In genomic region chr18:76983184-76983583, GRCh38 we compare ENCODE assay signal across 8 cellular contexts.
DNase-seq lines count a peak whose midpoint lies in the region; ATAC-seq and TF ChIP-seq lines count a peak whose summit lies in the region.

No MANE protein-coding gene starts in this region.

- no peaks in the 10 kb centered on the region for H3K36me3 ChIP-seq in CD4-positive, alpha-beta memory T cell (ENCODE audit: insufficient read depth, low read length)
- H3K36me3 ChIP-seq in duodenal mucosa (ENCODE audit: control insufficient read depth in 1 of 2, insufficient read depth in 2 of 2, low read length in 2 of 2) (no peaks in the 10 kb centered on the region), lung (ENCODE audit: control insufficient read depth in 2 of 2, insufficient read depth in 2 of 2, low read length in 2 of 2) (no peaks in the 10 kb centered on the region)

- no peak overlapping the region for H3K27ac ChIP-seq in CD4-positive, alpha-beta memory T cell (ENCODE audit: low read depth, low read length)
- H3K27ac ChIP-seq in duodenal mucosa (ENCODE audit: low read depth, low read length) = no peak overlapping the region
- no peak overlapping the region for H3K27ac ChIP-seq in lung (ENCODE audit: low read depth in 1 of 2, low read length in 1 of 2)

- H3K27ac Mint-ChIP-seq in CD4-positive, alpha-beta memory T cell = peak overlapping the region in 4 of 7 donors; percentile 7 to 76 (median 21)

- peaks cover 6% of the 10 kb centered on the region for H3K4me1 ChIP-seq in CD4-positive, alpha-beta memory T cell (ENCODE audit: insufficient read depth, low read length)
- peaks cover 27 to 33% of the 10 kb centered on the region in 2 donors for H3K4me1 ChIP-seq in duodenal mucosa (ENCODE audit: control insufficient read depth in 1 of 2, insufficient read depth in 2 of 2, low read length in 2 of 2)
- peaks cover 0 to 6% of the 10 kb centered on the region in 2 donors for H3K4me1 ChIP-seq in lung (ENCODE audit: control insufficient read depth in 2 of 2, insufficient read depth in 2 of 2, low read length in 2 of 2)

- peak overlapping the region in 1 of 2 donors; percentile 14 for H3K4me3 ChIP-seq in CD4-positive, alpha-beta memory T cell (ENCODE audit: low read length in 2 of 2)
- peak overlapping the region; percentile 44 to 55 for H3K4me3 ChIP-seq in duodenal mucosa (ENCODE audit: low read depth in 1 of 2, low read length in 2 of 2)
- no peak overlapping the region for H3K4me3 ChIP-seq in lung

- POLR2A ChIA-PET in CD4-positive, alpha-beta memory T cell (lab: Charles Lee; ENCODE audit: partially characterized antibody) = interaction anchor here (1.0 to 1.6 kb wide), 3 partner anchors 20 to 180 kb away, joined by 3 to 5 read pairs (median 3); no protein-coding TSS in a partner anchor

- no peaks in the 10 kb centered on the region for H3K27me3 Mint-ChIP-seq in CD4-positive, alpha-beta memory T cell

- TF ChIP-seq CTCF in lung (IDR thresholded peaks at IDR 0.05; ENCODE audit: control extremely low read depth, extremely low read depth) = peak; percentile 78

- peak overlapping the region in 3 of 8 donors; percentile 14 to 34 (median 15) for H3K4me3 Mint-ChIP-seq in CD4-positive, alpha-beta memory T cell

- CTCF ChIA-PET in CD4-positive, alpha-beta memory T cell (lab: Charles Lee; ENCODE audit: partially characterized antibody) = interaction anchor here (0.7 to 6.9 kb wide), 48 partner anchors 9 to 668 kb away, joined by 3 to 113 read pairs (median 4); no protein-coding TSS in a partner anchor

- H3K27me3 ChIP-seq in CD4-positive, alpha-beta memory T cell (ENCODE audit: insufficient read depth, low read length) = no peaks in the 10 kb centered on the region
- no peaks in the 10 kb centered on the region for H3K27me3 ChIP-seq in duodenal mucosa (ENCODE audit: control insufficient read depth in 1 of 2, insufficient read depth in 2 of 2, low read length in 2 of 2)
- no peaks in the 10 kb centered on the region for H3K27me3 ChIP-seq in lung (ENCODE audit: control insufficient read depth, insufficient read depth)

- DNase-seq in CD4-positive, alpha-beta memory T cell = peak; percentile 77 to 84 (median 79)
- peak; percentile 86 for DNase-seq in NCI-H748 (lab: John Stamatoyannopoulos, UW; ENCODE audit: unreplicated experiment)
- peak; percentile 83 to 89 for DNase-seq in activated CD4-positive, alpha-beta T cell treated with anti-CD3 and anti-CD28 coated beads, Interleukin-2, amount 50 U/mL, for 4 hours
- peak; percentile 89 for DNase-seq in lung (ENCODE audit: low spot score)
- peak; percentile 62 for DNase-seq in stimulated activated CD8-positive, alpha-beta memory T cell treated with anti-CD3 and anti-CD28 coated beads, Interleukin-15, amount 100 ng/mL, for 24 hours (ENCODE audit: low read depth)

- 16 to 18% methylated on average over 14 to 15 of the region's 15 CpGs for WGBS in lung, 2 donors

- peaks cover 4 to 9% (median 6%) of the 10 kb centered on the region in 4 donors for H3K4me1 Mint-ChIP-seq in CD4-positive, alpha-beta memory T cell

- ATAC-seq in GM19438 (IDR thresholded peaks at IDR 0.05; ENCODE audit: low read depth, unreplicated experiment) = peak; percentile 75
- ATAC-seq in HG03520 (IDR thresholded peaks at IDR 0.05; ENCODE audit: unreplicated experiment) = peak; percentile 73
- ATAC-seq in lung (ENCODE audit: insufficient read depth, low FRiP score) = peak; percentile 93

- intact Hi-C loops in CD4-positive, alpha-beta memory T cell (cut with micrococcal nuclease) = loop anchor here (1.0 to 5.0 kb wide), 2 partner anchors 61 to 111 kb away; no protein-coding TSS in a partner anchor

- H3K9me3 Mint-ChIP-seq in CD4-positive, alpha-beta memory T cell = no peaks in the 10 kb centered on the region

- no peak overlapping the region for H3K9ac ChIP-seq in duodenal mucosa (ENCODE audit: low read depth in 1 of 2, low read length in 2 of 2)

- peaks cover 0 to 3% of the 10 kb centered on the region in 2 donors for H3K36me3 Mint-ChIP-seq in CD4-positive, alpha-beta memory T cell

- H3K9me3 ChIP-seq in CD4-positive, alpha-beta memory T cell (ENCODE audit: control insufficient read depth in 1 of 2, low read length in 2 of 2) = no peaks in the 10 kb centered on the region
- no peaks in the 10 kb centered on the region for H3K9me3 ChIP-seq in duodenal mucosa (ENCODE audit: control insufficient read depth in 1 of 2, low read length in 2 of 2)
- H3K9me3 ChIP-seq in lung (ENCODE audit: control insufficient read depth in 2 of 2, insufficient read depth in 1 of 2, low read length in 1 of 2) = no peaks in the 10 kb centered on the region
